ENCODE assay signal across 36 cellular contexts in genomic region chr11:100711984-100712383, GRCh38. TPM values are rescaled to one million over a fixed set of nuclear protein-coding genes. Genes with fewer than 3 reads are reported as not detected.
DNase-seq lines count a peak whose midpoint lies in the region; ATAC-seq, FAIRE-seq and TF ChIP-seq lines count a peak whose summit lies in the region.
"Had no signal": no experiment of that assay in that cellular context is flagged by ENCODE, and none has a peak within 500 bp of the region (broad histone marks: within the 10 kb centered on the region; RNA-seq: fewer than 3 reads in every experiment).

No MANE protein-coding gene starts in this region.

- H2AFZ ChIP-seq in GM23338 (no peak overlapping the region), H1 (ENCODE audit: low read length) (no peak overlapping the region), mesenchymal stem cell (ENCODE audit: low read depth, low read length) (no peak overlapping the region), neuronal stem cell (ENCODE audit: low read length) (no peak overlapping the region)

- in situ Hi-C loops in KBM-7 (cut with MboI; ENCODE audit: low pct_unique_long_range_greater_than_20kb, low sequenced_read_pairs): no loop called here

- H3K23ac ChIP-seq in H1 (ENCODE audit: insufficient read length) (no peak overlapping the region), mesenchymal stem cell (ENCODE audit: low read length in 2 of 2) (no peak overlapping the region), neuronal stem cell (ENCODE audit: low read depth, low read length, poor library complexity) (no peak overlapping the region)

- no peak overlapping the region for H2BK5ac ChIP-seq in H1 (ENCODE audit: low read depth, low read length)
- H2BK5ac ChIP-seq in mesenchymal stem cell (ENCODE audit: low read depth, low read length, poor library complexity, severe bottlenecking): no peak overlapping the region
- no peak overlapping the region for H2BK5ac ChIP-seq in neuronal stem cell (ENCODE audit: low read length)

- H4K5ac ChIP-seq in H1 (ENCODE audit: insufficient read length, low read depth, low read length): no peak overlapping the region

- H3K14ac ChIP-seq in H1 (ENCODE audit: insufficient read length): no peak overlapping the region
- H3K14ac ChIP-seq in mesenchymal stem cell (ENCODE audit: low read length in 2 of 2): peak overlapping the region in 1 of 2 experiments; percentile 44
- no peak overlapping the region for H3K14ac ChIP-seq in neuronal stem cell (ENCODE audit: low read length)

- H3K79me2 ChIP-seq in GM23338 (replicated peaks; ENCODE audit: insufficient read depth) (peaks cover 82% of the 10 kb centered on the region), H1 (ENCODE audit: control insufficient read depth in 1 of 2, insufficient read depth in 2 of 2, low read length in 2 of 2) (peaks cover 5 to 78% of the 10 kb centered on the region in 2 experiments; a peak in 3 of 4 replicates)

- H3K27ac ChIP-seq in GM23338 (ENCODE audit: low read depth) (no peak overlapping the region), H1 (ENCODE audit: low read depth, low read length) (no peak overlapping the region), mesenchymal stem cell (ENCODE audit: low read length, poor library complexity, severe bottlenecking) (no peak overlapping the region), neuronal stem cell (replicated peaks; ENCODE audit: low read length) (no peak overlapping the region)
- H3K27ac ChIP-seq: 22Rv1; A549; BLaER1; BLaER1 treated with 17β-estradiol and CSF1 and Interleukin-3, amounts not matched to agents 10 nM and 100 nM; C4-2B had no signal

- H3K4me1 Mint-ChIP-seq in GM23338 (peaks cover 26% of the 10 kb centered on the region), WTC11 (peaks cover 45% of the 10 kb centered on the region)
- H3K4me1 Mint-ChIP-seq: CD14-positive monocyte; CD4-positive, alpha-beta memory T cell; CD4-positive, CD25-positive, alpha-beta regulatory T cell; CD8-positive, alpha-beta memory T cell had no signal

- no peak overlapping the region for H3K56ac ChIP-seq in H1 (replicated peaks; ENCODE audit: insufficient read length, low read depth, low read length)

- TF ChIP-seq CTCF in GM23338 (conservative IDR thresholded peaks at IDR 0.05; ENCODE audit: low read depth in 2 of 2) (no peak), WTC11 (IDR thresholded peaks at IDR 0.05) (no peak), H1 (IDR thresholded peaks at IDR 0.05; ENCODE audit: control extremely low read depth in 1 of 3, insufficient read depth in 1 of 3, low read depth in 1 of 3, low read length in 3 of 3) (peak in 2 of 3 experiments; percentile 6 to 12; a peak in 1 of 4 replicates)

- DNase-seq in GM23338 (ENCODE audit: low spot score): no peak
- no peak for DNase-seq in WTC11 (ENCODE audit: low spot score)
- DNase-seq in H1 (ENCODE audit: low read depth in 1 of 2, low spot score in 2 of 2): no peak
- DNase-seq in mesenchymal stem cell: no peak
- DNase-seq in A172 (ENCODE audit: low spot score): no peak
- no peak for DNase-seq in neuronal stem cell (ENCODE audit: low spot score)
- no peak for DNase-seq in KBM-7
- no peak for DNase-seq in stimulated activated naive CD4-positive, alpha-beta T cell (lab: John Stamatoyannopoulos, UW)
- DNase-seq: 8988T; AML-193; BE2C; C1 segment of cervical spinal cord; Caco-2; Calu3; CD4-positive, alpha-beta memory T cell; CD4-positive, alpha-beta T cell; CD4-positive, CD25-positive, alpha-beta regulatory T cell; CD8-positive, alpha-beta memory T cell; CD8-positive, alpha-beta T cell; COR-L47; DMS 273 treated with DMSO at 0.1 percent for 48 hours; DMS153; DMS53; DMS79; DMS79 treated with DMSO at 0.1 percent for 48 hours; DND-41; EL had no signal

- WGBS in H1 (ENCODE audit: extremely low coverage in 1 of 2, insufficient coverage in 1 of 2, insufficient read length in 1 of 2, insufficient replicate concordance in 2 of 2, low coverage in 1 of 2, low lambda C conversion rate in 2 of 2, missing lambda C conversion rate in 1 of 2), 2 experiments: 84% methylated on average over 3 of the region's 3 CpGs; no CpG with 5 or more reads in 1 of the 2 experiments
- WGBS in mesenchymal stem cell: no CpG with 5 or more reads among the region's 3 CpGs
- WGBS in neuronal stem cell (ENCODE audit: extremely low coverage in 2 of 2, insufficient read length in 2 of 2, insufficient replicate concordance in 1 of 2), 2 donors: no CpG with 5 or more reads among the region's 3 CpGs

- TF ChIP-seq EP300 in H1 (IDR thresholded peaks at IDR 0.05; ENCODE audit: borderline replicate concordance in 1 of 2, low read depth in 2 of 2, low read length in 2 of 2): no peak

- POLR2A ChIA-PET in WTC11 (lab: Charles Lee): no interaction called here
- POLR2A ChIA-PET in H1 (lab: Charles Lee; ENCODE audit: partially characterized antibody): interaction anchor here (1.2 kb wide), 1 partner anchor 8 kb away, joined by 3 read pairs; no protein-coding TSS in a partner anchor

- TF ChIP-seq POLR2A in H1 (IDR thresholded peaks at IDR 0.05; ENCODE audit: control extremely low read depth in 1 of 2, low read depth in 2 of 2, low read length in 2 of 2): no peak

- no peaks in the 10 kb centered on the region for H3K27me3 Mint-ChIP-seq in GM23338 (ENCODE audit: insufficient read depth, low read depth, poor library complexity)
- no peaks in the 10 kb centered on the region for H3K27me3 Mint-ChIP-seq in WTC11 (ENCODE audit: low read depth)
- H3K27me3 Mint-ChIP-seq: B cell; CD4-positive, alpha-beta memory T cell; CD4-positive, alpha-beta T cell; CD4-positive, CD25-positive, alpha-beta regulatory T cell; CD8-positive, alpha-beta memory T cell had no signal

- no peak overlapping the region for H3K4me2 ChIP-seq in GM23338
- no peak overlapping the region for H3K4me2 ChIP-seq in H1 (ENCODE audit: insufficient read depth in 1 of 2, low read depth in 2 of 2, low read length in 2 of 2)
- H3K4me2 ChIP-seq in mesenchymal stem cell (ENCODE audit: low read length, poor library complexity, severe bottlenecking): no peak overlapping the region
- no peak overlapping the region for H3K4me2 ChIP-seq in neuronal stem cell (ENCODE audit: insufficient read depth, low read length, poor library complexity, severe bottlenecking)
- H3K4me2 ChIP-seq: A549; BLaER1; BLaER1 treated with 17β-estradiol and CSF1 and Interleukin-3, amounts not matched to agents 10 nM and 100 nM had no signal

- no peaks in the 10 kb centered on the region for H3K36me3 ChIP-seq in GM23338 (ENCODE audit: insufficient read depth)
- no peaks in the 10 kb centered on the region for H3K36me3 ChIP-seq in H1 (ENCODE audit: control insufficient read depth in 2 of 4, insufficient read depth in 4 of 4, low read length in 3 of 4)
- H3K36me3 ChIP-seq in mesenchymal stem cell (ENCODE audit: control insufficient read depth in 1 of 2, insufficient read depth in 2 of 2, low read depth in 1 of 2, low read length in 2 of 2): no peaks in the 10 kb centered on the region
- no peaks in the 10 kb centered on the region for H3K36me3 ChIP-seq in neuronal stem cell (replicated peaks in 1 of 2; ENCODE audit: control insufficient read depth in 2 of 2, insufficient read depth in 2 of 2, low read length in 2 of 2)
- H3K36me3 ChIP-seq: BE2C, BLaER1 had no signal

- H3K9me3 Mint-ChIP-seq in GM23338 (no peaks in the 10 kb centered on the region), WTC11 (peaks cover 8% of the 10 kb centered on the region)
- H3K9me3 Mint-ChIP-seq: CD4-positive, alpha-beta T cell; CD8-positive, alpha-beta T cell had no signal

- H3K9ac ChIP-seq in H1 (replicated peaks in 1 of 4; ENCODE audit: extremely low read depth in 1 of 4, low read depth in 3 of 4, low read length in 3 of 4) (no peak overlapping the region), mesenchymal stem cell (ENCODE audit: low read length) (no peak overlapping the region), neuronal stem cell (ENCODE audit: low read depth, low read length, poor library complexity) (no peak overlapping the region)
- H3K9ac ChIP-seq: BLaER1; BLaER1 treated with 17β-estradiol and CSF1 and Interleukin-3, amounts not matched to agents 10 nM and 100 nM had no signal

- no peaks in the 10 kb centered on the region for H3K27me3 ChIP-seq in GM23338 (ENCODE audit: insufficient read depth)
- H3K27me3 ChIP-seq in H1 (replicated peaks in 1 of 4; ENCODE audit: control insufficient read depth in 3 of 4, extremely low read depth in 1 of 4, insufficient read depth in 3 of 4, low read length in 3 of 4): no peaks in the 10 kb centered on the region
- H3K27me3 ChIP-seq in mesenchymal stem cell (ENCODE audit: control insufficient read depth in 1 of 2, insufficient read depth in 1 of 2, low read length in 2 of 2): no peaks in the 10 kb centered on the region
- H3K27me3 ChIP-seq in neuronal stem cell (ENCODE audit: control insufficient read depth in 3 of 3, insufficient read depth in 3 of 3, low read depth in 1 of 3, low read length in 3 of 3): no peaks in the 10 kb centered on the region
- H3K27me3 ChIP-seq: BE2C; BLaER1; BLaER1 treated with 17β-estradiol and CSF1 and Interleukin-3, amounts not matched to agents 10 nM and 100 nM had no signal

- FAIRE-seq in H1 (lab: Jason Lieb, UNC): no peak
- FAIRE-seq: A204.1, A549, D721Med had no signal

- H2BK15ac ChIP-seq in H1 (ENCODE audit: low read length) (no peak overlapping the region), mesenchymal stem cell (ENCODE audit: low read depth, poor library complexity, severe bottlenecking) (no peak overlapping the region), neuronal stem cell (ENCODE audit: low read length) (no peak overlapping the region)

- H2AK5ac ChIP-seq in H1 (ENCODE audit: low read depth, low read length) (no peak overlapping the region), mesenchymal stem cell (ENCODE audit: low read length, severe bottlenecking) (peak overlapping the region; percentile 51), neuronal stem cell (ENCODE audit: low read depth, low read length) (no peak overlapping the region)

- H3K4me3 ChIP-seq in GM23338 (no peak overlapping the region), H1 (ENCODE audit: extremely low read depth in 1 of 4, insufficient read depth in 2 of 4, low read depth in 3 of 4, low read length in 4 of 4) (no peak overlapping the region), mesenchymal stem cell (ENCODE audit: insufficient read depth in 1 of 2, low read depth in 1 of 2, low read length in 2 of 2) (no peak overlapping the region), neuronal stem cell (ENCODE audit: low read length in 2 of 2) (no peak overlapping the region)
- H3K4me3 ChIP-seq: A549; BLaER1; BLaER1 treated with 17β-estradiol and CSF1 and Interleukin-3, amounts not matched to agents 10 nM and 100 nM had no signal

- H4K20me1 ChIP-seq in GM23338 (replicated peaks; ENCODE audit: insufficient read depth) (no peaks in the 10 kb centered on the region), H1 (replicated peaks in 1 of 2; ENCODE audit: control insufficient read depth in 1 of 2, insufficient read depth in 2 of 2, low read length in 2 of 2) (no peaks in the 10 kb centered on the region)
- H4K20me1 ChIP-seq: BLaER1 had no signal

- H2BK120ac ChIP-seq in H1 (replicated peaks; ENCODE audit: low read depth, low read length) (no peak overlapping the region), mesenchymal stem cell (ENCODE audit: low read depth, low read length) (no peak overlapping the region), neuronal stem cell (ENCODE audit: low read depth, low read length) (no peak overlapping the region)

- H4K91ac ChIP-seq in H1 (replicated peaks; ENCODE audit: insufficient read length, low read length): no peak overlapping the region
- H4K91ac ChIP-seq in mesenchymal stem cell (ENCODE audit: low read length): no peak overlapping the region
- no peak overlapping the region for H4K91ac ChIP-seq in neuronal stem cell (ENCODE audit: low read depth, low read length, poor library complexity)

- ATAC-seq in GM23338: peak; percentile 66
- peak; percentile 62 for ATAC-seq in WTC11
- ATAC-seq: A549; CD8-positive, alpha-beta T cell had no signal

- no peak overlapping the region for H2BK20ac ChIP-seq in H1 (ENCODE audit: low read length)

- H2BK12ac ChIP-seq in H1 (ENCODE audit: low read depth, low read length): no peak overlapping the region
- H2BK12ac ChIP-seq in mesenchymal stem cell (ENCODE audit: low read length in 2 of 2): no peak overlapping the region
- H2BK12ac ChIP-seq in neuronal stem cell (ENCODE audit: low read length): no peak overlapping the region

- CTCF ChIA-PET in WTC11 (lab: Charles Lee) (interaction anchor here (0.9 to 1.5 kb wide), 2 partner anchors 14 to 23 kb away, joined by 4 read pairs; no protein-coding TSS in a partner anchor), H1 (lab: Charles Lee; ENCODE audit: partially characterized antibody) (interaction anchor here (0.6 to 1.6 kb wide), 8 partner anchors 9 to 563 kb away, joined by 3 to 5 read pairs (median 3); no protein-coding TSS in a partner anchor)

- H3K4me1 ChIP-seq in GM23338 (ENCODE audit: insufficient read depth) (0 out of 2 replicates have a peak, but pooled peaks cover 5% of the 10 kb centered on the region), H1 (replicated peaks in 1 of 4; ENCODE audit: control insufficient read depth in 3 of 4, insufficient read depth in 4 of 4, low read length in 3 of 4) (peaks cover 0 to 2% (median 0%) of the 10 kb centered on the region in 4 experiments; a peak in 3 of 7 replicates), mesenchymal stem cell (ENCODE audit: control insufficient read depth, insufficient read depth, low read depth, low read length) (peaks cover 5% of the 10 kb centered on the region), neuronal stem cell (ENCODE audit: control insufficient read depth in 2 of 2, insufficient read depth in 1 of 2, low read depth in 1 of 2, low read length in 2 of 2) (no peaks in the 10 kb centered on the region)
- H3K4me1 ChIP-seq: Caco-2 had no signal

- H3K79me1 ChIP-seq in H1 (ENCODE audit: low read depth, low read length): no peaks in the 10 kb centered on the region; the same call in 1 of the 2 replicates
- peaks cover 18% of the 10 kb centered on the region for H3K79me1 ChIP-seq in mesenchymal stem cell (replicated peaks; ENCODE audit: low read length, poor library complexity, severe bottlenecking)
- no peaks in the 10 kb centered on the region for H3K79me1 ChIP-seq in neuronal stem cell (ENCODE audit: low read depth, low read length)

- H3K36me3 Mint-ChIP-seq in GM23338 (ENCODE audit: low read depth) (peaks cover 6% of the 10 kb centered on the region; the same call in 2 of the 3 replicates), WTC11 (peaks cover 9% of the 10 kb centered on the region)
- H3K36me3 Mint-ChIP-seq: CD14-positive monocyte; CD4-positive, alpha-beta memory T cell; CD4-positive, CD25-positive, alpha-beta regulatory T cell; CD8-positive, alpha-beta memory T cell; CD8-positive, alpha-beta T cell had no signal

- H3K18ac ChIP-seq in H1 (ENCODE audit: extremely low read depth, low read length) (no peak overlapping the region), mesenchymal stem cell (ENCODE audit: low read depth in 1 of 2, low read length in 2 of 2) (no peak overlapping the region), neuronal stem cell (ENCODE audit: low read length) (no peak overlapping the region)

- no peak overlapping the region for H4K8ac ChIP-seq in H1 (ENCODE audit: extremely low read depth, insufficient read depth, low read length)
- no peak overlapping the region for H4K8ac ChIP-seq in mesenchymal stem cell (ENCODE audit: low read length)
- no peak overlapping the region for H4K8ac ChIP-seq in neuronal stem cell (ENCODE audit: low read depth, low read length)

- H3K9me3 ChIP-seq in H1 (ENCODE audit: insufficient read depth in 2 of 2, low read depth in 1 of 2, low read length in 1 of 2) (no peaks in the 10 kb centered on the region), mesenchymal stem cell (ENCODE audit: control insufficient read depth, low read length) (no peaks in the 10 kb centered on the region), neuronal stem cell (replicated peaks in 1 of 2; ENCODE audit: control insufficient read depth in 2 of 2, insufficient read depth in 1 of 2, low read depth in 1 of 2, low read length in 2 of 2) (no peaks in the 10 kb centered on the region)
- H3K9me3 ChIP-seq: A549; BE2C; BLaER1; BLaER1 treated with 17β-estradiol and CSF1 and Interleukin-3, amounts not matched to agents 10 nM and 100 nM; Caco-2 had no signal

- peak in 1 of 2 experiments; percentile 29; a peak in 1 of 4 replicates for TF ChIP-seq RAD21 in H1 (IDR thresholded peaks at IDR 0.05 in 1 of 2, conservative IDR thresholded peaks at IDR 0.05 in 1 of 2; ENCODE audit: low read depth in 2 of 2, low read length in 2 of 2)

- H3K23me2 ChIP-seq in H1 (ENCODE audit: low read depth, low read length): no peaks in the 10 kb centered on the region

- no peaks in the 10 kb centered on the region for H3K9me2 ChIP-seq in GM23338 (ENCODE audit: insufficient read depth)

- no peak overlapping the region for H3K27ac Mint-ChIP-seq in GM23338
- H3K27ac Mint-ChIP-seq in WTC11: no peak overlapping the region
- H3K27ac Mint-ChIP-seq: B cell; CD14-positive monocyte; CD4-positive, alpha-beta memory T cell; CD4-positive, alpha-beta T cell; CD4-positive, CD25-positive, alpha-beta regulatory T cell; CD8-positive, alpha-beta memory T cell; CD8-positive, alpha-beta T cell had no signal

- no peak overlapping the region for H3K4me3 Mint-ChIP-seq in GM23338
- no peak overlapping the region for H3K4me3 Mint-ChIP-seq in WTC11
- H3K4me3 Mint-ChIP-seq: B cell; CD14-positive monocyte; CD4-positive, alpha-beta memory T cell; CD4-positive, alpha-beta T cell; CD4-positive, CD25-positive, alpha-beta regulatory T cell; CD8-positive, alpha-beta memory T cell; CD8-positive, alpha-beta T cell had no signal

- H3K4ac ChIP-seq in H1 (replicated peaks; ENCODE audit: insufficient read length, low read depth, low read length): no peak overlapping the region
- H3K4ac ChIP-seq in mesenchymal stem cell (ENCODE audit: low read depth in 1 of 2, low read length in 2 of 2): no peak overlapping the region
- H3K4ac ChIP-seq in neuronal stem cell (ENCODE audit: low read length): no peak overlapping the region

- H3F3A ChIP-seq in GM23338 (replicated peaks; ENCODE audit: low read depth): no peaks in the 10 kb centered on the region

RNA-seq across cellular contexts. Expression of gene ARHGAP42, which starts 24.9 kb away (rescaled TPM):
- 32.2 and 35.7 TPM in 2 replicates for total RNA-seq in GM23338 (2014; rRNA removed; shearing (Covaris generic))
- polyA plus RNA-seq in GM23338 (2016; fragmentation: Nextera tagmentation; extraction: Ambion mirVana): 23.5 and 23.7 TPM in 2 replicates
- total RNA-seq in WTC11 (2021): 30.0 to 32.5 TPM (median 31.7 TPM) in 3 replicates
- total RNA-seq in H1 (2021; fragmentation: NEBNext Ultra II Directional; extraction: Animal tissue kit (Norgen Biotek cat#: 25700)): 33.3 and 33.5 TPM in 2 replicates
- polyA plus RNA-seq in H1 (2011; rRNA removed): 13.1 and 22.2 TPM in 2 replicates
- 18.4 TPM for polyA plus RNA-seq in H1 (2011; cell fraction: cytosol; rRNA removed)
- polyA plus RNA-seq in H1 (2011; cell fraction: nucleus; rRNA removed): 17.7 TPM
- polyA plus RNA-seq in H1 (2012, experiment 1 of 2): 12.0 to 26.0 TPM (median 19.3 TPM) in 4 replicates
- polyA plus RNA-seq in H1 (2012, experiment 2 of 2): 2.1 TPM
- polyA plus RNA-seq in H1 (2013, experiment 1 of 2): 13.9 TPM
- polyA plus RNA-seq in H1 (2013, experiment 2 of 2): 14.8 TPM
- polyA minus RNA-seq in H1 (2011; rRNA and poly(A)+ RNA removed): 50.9 and 68.5 TPM in 2 replicates
- polyA minus RNA-seq in H1 (2011; cell fraction: cytosol; rRNA and poly(A)+ RNA removed): 26.9 TPM
- polyA minus RNA-seq in H1 (2011; cell fraction: nucleus; rRNA and poly(A)+ RNA removed): 56.7 TPM
- polyA plus RNA-seq in mesenchymal stem cell (2013, experiment 1 of 2): 13.3 TPM
- 15.6 TPM for polyA plus RNA-seq in mesenchymal stem cell (2013, experiment 2 of 2)
- 15.8 and 17.1 TPM in 2 replicates for total RNA-seq in A172 (2014; rRNA removed; shearing (Covaris generic))
- polyA plus RNA-seq in neuronal stem cell (2013, experiment 1 of 2): 8.1 TPM
- 8.0 TPM for polyA plus RNA-seq in neuronal stem cell (2013, experiment 2 of 2)
- total RNA-seq: CD4-positive, alpha-beta memory T cell; CD4-positive, alpha-beta T cell; CD4-positive, CD25-positive, alpha-beta regulatory T cell had no signal
- polyA plus RNA-seq: CD14-positive monocyte; CD4-positive, alpha-beta memory T cell; CD4-positive, CD25-positive, alpha-beta regulatory T cell had no signal

Comparison
In these comparisons a context has a peak if more than half of its experiments do, and no peak if none do; other contexts are left out.
1. CTCF ChIP-seq: peak in H1 (2 of 3); none in GM23338 (0 of 2) and WTC11 (single experiment).